ENCODE assay signal across 1 cellular context in the genomic region with DNA sequence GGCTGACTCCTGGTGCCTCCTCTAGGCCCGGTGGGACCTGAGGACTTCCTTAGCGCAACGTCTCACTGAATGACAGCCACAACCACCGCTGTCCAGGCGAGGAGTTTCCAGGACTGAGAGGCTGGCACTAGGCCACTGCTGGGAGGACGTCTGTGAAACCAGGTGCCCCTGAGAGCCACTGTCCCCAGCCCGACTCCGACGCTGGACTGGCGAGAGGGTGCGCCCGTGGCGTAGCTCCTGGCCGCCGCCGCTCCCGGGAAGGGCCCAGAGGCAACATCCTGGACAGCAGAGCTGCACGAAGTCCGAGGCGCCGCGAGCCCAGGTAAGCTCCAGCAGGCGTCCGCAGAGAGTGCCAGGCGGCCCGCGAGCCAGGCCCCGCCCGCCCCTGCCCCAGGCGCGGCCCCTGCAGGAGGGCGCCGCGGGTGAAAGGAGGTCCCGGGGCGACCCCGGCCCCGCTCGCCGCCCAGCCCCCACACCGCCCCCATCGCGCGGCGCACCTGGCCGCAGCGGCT.
TF ChIP-seq lines count a peak whose summit lies in the region.

No MANE protein-coding gene starts in this region.

TF ChIP-seq in K562, 482 proteins besides CTCF, POLR2A, EP300 and RAD21 (continued from another document and continues in another):
- TF ChIP-seq, protein P1, sequence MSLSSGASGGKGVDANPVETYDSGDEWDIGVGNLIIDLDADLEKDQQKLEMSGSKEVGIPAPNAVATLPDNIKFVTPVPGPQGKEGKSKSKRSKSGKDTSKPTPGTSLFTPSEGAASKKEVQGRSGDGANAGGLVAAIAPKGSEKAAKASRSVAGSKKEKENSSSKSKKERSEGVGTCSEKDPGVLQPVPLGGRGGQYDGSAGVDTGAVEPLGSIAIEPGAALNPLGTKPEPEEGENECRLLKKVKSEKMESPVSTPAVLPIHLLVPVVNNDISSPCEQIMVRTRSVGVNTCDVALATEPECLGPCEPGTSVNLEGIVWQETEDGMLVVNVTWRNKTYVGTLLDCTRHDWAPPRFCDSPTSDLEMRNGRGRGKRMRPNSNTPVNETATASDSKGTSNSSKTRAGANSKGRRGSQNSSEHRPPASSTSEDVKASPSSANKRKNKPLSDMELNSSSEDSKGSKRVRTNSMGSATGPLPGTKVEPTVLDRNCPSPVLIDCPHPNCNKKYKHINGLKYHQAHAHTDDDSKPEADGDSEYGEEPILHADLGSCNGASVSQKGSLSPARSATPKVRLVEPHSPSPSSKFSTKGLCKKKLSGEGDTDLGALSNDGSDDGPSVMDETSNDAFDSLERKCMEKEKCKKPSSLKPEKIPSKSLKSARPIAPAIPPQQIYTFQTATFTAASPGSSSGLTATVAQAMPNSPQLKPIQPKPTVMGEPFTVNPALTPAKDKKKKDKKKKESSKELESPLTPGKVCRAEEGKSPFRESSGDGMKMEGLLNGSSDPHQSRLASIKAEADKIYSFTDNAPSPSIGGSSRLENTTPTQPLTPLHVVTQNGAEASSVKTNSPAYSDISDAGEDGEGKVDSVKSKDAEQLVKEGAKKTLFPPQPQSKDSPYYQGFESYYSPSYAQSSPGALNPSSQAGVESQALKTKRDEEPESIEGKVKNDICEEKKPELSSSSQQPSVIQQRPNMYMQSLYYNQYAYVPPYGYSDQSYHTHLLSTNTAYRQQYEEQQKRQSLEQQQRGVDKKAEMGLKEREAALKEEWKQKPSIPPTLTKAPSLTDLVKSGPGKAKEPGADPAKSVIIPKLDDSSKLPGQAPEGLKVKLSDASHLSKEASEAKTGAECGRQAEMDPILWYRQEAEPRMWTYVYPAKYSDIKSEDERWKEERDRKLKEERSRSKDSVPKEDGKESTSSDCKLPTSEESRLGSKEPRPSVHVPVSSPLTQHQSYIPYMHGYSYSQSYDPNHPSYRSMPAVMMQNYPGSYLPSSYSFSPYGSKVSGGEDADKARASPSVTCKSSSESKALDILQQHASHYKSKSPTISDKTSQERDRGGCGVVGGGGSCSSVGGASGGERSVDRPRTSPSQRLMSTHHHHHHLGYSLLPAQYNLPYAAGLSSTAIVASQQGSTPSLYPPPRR (CRISPR knock-in tag; IDR thresholded peaks at IDR 0.05; ENCODE audit: borderline replicate concordance) = no peak
- TF ChIP-seq CCAR2 (IDR thresholded peaks at IDR 0.05; ENCODE audit: low read depth, low read length) (no peak), TEAD1 (CRISPR knock-in tag; IDR thresholded peaks at IDR 0.05) (no peak), HNRNPH1 (optimal IDR thresholded peaks at IDR 0.05; ENCODE audit: low read depth, low read length) (no peak), CBX8 (IDR thresholded peaks at IDR 0.05; ENCODE audit: borderline replicate concordance, extremely low read depth, low read depth, low read length, poor library complexity, severe bottlenecking) (no peak), KDM4B (IDR thresholded peaks at IDR 0.05; ENCODE audit: borderline replicate concordance in 2 of 2, low read depth in 1 of 2) (peak in 1 of 2 experiments; percentile 29; a peak in 1 of 4 replicates), ZNF24 (IDR thresholded peaks at IDR 0.05) (peak; percentile 50), PHB (CRISPR knock-in tag; IDR thresholded peaks at IDR 0.05) (no peak; the same call in none of the 2 replicates), NBN (IDR thresholded peaks at IDR 0.05; ENCODE audit: low read depth) (no peak), RBM15 (IDR thresholded peaks at IDR 0.05; ENCODE audit: insufficient read depth, low read length) (no peak), NCOA1 (IDR thresholded peaks at IDR 0.05; ENCODE audit: low read depth) (no peak), LEF1 (IDR thresholded peaks at IDR 0.05) (no peak), EGR1 (conservative IDR thresholded peaks at IDR 0.05) (no peak), ZNF780A (CRISPR knock-in tag; IDR thresholded peaks at IDR 0.05) (no peak)
- TF ChIP-seq, protein P2, sequence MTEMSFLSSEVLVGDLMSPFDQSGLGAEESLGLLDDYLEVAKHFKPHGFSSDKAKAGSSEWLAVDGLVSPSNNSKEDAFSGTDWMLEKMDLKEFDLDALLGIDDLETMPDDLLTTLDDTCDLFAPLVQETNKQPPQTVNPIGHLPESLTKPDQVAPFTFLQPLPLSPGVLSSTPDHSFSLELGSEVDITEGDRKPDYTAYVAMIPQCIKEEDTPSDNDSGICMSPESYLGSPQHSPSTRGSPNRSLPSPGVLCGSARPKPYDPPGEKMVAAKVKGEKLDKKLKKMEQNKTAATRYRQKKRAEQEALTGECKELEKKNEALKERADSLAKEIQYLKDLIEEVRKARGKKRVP (CRISPR knock-in tag; IDR thresholded peaks at IDR 0.05) = no peak
- TF ChIP-seq, protein P3, sequence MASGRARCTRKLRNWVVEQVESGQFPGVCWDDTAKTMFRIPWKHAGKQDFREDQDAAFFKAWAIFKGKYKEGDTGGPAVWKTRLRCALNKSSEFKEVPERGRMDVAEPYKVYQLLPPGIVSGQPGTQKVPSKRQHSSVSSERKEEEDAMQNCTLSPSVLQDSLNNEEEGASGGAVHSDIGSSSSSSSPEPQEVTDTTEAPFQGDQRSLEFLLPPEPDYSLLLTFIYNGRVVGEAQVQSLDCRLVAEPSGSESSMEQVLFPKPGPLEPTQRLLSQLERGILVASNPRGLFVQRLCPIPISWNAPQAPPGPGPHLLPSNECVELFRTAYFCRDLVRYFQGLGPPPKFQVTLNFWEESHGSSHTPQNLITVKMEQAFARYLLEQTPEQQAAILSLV (tag; IDR thresholded peaks at IDR 0.05) = no peak
- TF ChIP-seq, protein P4, sequence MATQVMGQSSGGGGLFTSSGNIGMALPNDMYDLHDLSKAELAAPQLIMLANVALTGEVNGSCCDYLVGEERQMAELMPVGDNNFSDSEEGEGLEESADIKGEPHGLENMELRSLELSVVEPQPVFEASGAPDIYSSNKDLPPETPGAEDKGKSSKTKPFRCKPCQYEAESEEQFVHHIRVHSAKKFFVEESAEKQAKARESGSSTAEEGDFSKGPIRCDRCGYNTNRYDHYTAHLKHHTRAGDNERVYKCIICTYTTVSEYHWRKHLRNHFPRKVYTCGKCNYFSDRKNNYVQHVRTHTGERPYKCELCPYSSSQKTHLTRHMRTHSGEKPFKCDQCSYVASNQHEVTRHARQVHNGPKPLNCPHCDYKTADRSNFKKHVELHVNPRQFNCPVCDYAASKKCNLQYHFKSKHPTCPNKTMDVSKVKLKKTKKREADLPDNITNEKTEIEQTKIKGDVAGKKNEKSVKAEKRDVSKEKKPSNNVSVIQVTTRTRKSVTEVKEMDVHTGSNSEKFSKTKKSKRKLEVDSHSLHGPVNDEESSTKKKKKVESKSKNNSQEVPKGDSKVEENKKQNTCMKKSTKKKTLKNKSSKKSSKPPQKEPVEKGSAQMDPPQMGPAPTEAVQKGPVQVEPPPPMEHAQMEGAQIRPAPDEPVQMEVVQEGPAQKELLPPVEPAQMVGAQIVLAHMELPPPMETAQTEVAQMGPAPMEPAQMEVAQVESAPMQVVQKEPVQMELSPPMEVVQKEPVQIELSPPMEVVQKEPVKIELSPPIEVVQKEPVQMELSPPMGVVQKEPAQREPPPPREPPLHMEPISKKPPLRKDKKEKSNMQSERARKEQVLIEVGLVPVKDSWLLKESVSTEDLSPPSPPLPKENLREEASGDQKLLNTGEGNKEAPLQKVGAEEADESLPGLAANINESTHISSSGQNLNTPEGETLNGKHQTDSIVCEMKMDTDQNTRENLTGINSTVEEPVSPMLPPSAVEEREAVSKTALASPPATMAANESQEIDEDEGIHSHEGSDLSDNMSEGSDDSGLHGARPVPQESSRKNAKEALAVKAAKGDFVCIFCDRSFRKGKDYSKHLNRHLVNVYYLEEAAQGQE (CRISPR knock-in tag; IDR thresholded peaks at IDR 0.05; ENCODE audit: low read depth) = peak; percentile 77; the same call in 1 of the 2 replicates
- TF ChIP-seq, protein P5, sequence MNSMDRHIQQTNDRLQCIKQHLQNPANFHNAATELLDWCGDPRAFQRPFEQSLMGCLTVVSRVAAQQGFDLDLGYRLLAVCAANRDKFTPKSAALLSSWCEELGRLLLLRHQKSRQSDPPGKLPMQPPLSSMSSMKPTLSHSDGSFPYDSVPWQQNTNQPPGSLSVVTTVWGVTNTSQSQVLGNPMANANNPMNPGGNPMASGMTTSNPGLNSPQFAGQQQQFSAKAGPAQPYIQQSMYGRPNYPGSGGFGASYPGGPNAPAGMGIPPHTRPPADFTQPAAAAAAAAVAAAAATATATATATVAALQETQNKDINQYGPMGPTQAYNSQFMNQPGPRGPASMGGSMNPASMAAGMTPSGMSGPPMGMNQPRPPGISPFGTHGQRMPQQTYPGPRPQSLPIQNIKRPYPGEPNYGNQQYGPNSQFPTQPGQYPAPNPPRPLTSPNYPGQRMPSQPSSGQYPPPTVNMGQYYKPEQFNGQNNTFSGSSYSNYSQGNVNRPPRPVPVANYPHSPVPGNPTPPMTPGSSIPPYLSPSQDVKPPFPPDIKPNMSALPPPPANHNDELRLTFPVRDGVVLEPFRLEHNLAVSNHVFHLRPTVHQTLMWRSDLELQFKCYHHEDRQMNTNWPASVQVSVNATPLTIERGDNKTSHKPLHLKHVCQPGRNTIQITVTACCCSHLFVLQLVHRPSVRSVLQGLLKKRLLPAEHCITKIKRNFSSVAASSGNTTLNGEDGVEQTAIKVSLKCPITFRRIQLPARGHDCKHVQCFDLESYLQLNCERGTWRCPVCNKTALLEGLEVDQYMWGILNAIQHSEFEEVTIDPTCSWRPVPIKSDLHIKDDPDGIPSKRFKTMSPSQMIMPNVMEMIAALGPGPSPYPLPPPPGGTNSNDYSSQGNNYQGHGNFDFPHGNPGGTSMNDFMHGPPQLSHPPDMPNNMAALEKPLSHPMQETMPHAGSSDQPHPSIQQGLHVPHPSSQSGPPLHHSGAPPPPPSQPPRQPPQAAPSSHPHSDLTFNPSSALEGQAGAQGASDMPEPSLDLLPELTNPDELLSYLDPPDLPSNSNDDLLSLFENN (IDR thresholded peaks at IDR 0.05; ENCODE audit: low read depth in 2 of 2, low read length in 2 of 2) = peak in 1 of 2 experiments; percentile 49; a peak in 1 of 4 replicates
- TF ChIP-seq, protein P6, sequence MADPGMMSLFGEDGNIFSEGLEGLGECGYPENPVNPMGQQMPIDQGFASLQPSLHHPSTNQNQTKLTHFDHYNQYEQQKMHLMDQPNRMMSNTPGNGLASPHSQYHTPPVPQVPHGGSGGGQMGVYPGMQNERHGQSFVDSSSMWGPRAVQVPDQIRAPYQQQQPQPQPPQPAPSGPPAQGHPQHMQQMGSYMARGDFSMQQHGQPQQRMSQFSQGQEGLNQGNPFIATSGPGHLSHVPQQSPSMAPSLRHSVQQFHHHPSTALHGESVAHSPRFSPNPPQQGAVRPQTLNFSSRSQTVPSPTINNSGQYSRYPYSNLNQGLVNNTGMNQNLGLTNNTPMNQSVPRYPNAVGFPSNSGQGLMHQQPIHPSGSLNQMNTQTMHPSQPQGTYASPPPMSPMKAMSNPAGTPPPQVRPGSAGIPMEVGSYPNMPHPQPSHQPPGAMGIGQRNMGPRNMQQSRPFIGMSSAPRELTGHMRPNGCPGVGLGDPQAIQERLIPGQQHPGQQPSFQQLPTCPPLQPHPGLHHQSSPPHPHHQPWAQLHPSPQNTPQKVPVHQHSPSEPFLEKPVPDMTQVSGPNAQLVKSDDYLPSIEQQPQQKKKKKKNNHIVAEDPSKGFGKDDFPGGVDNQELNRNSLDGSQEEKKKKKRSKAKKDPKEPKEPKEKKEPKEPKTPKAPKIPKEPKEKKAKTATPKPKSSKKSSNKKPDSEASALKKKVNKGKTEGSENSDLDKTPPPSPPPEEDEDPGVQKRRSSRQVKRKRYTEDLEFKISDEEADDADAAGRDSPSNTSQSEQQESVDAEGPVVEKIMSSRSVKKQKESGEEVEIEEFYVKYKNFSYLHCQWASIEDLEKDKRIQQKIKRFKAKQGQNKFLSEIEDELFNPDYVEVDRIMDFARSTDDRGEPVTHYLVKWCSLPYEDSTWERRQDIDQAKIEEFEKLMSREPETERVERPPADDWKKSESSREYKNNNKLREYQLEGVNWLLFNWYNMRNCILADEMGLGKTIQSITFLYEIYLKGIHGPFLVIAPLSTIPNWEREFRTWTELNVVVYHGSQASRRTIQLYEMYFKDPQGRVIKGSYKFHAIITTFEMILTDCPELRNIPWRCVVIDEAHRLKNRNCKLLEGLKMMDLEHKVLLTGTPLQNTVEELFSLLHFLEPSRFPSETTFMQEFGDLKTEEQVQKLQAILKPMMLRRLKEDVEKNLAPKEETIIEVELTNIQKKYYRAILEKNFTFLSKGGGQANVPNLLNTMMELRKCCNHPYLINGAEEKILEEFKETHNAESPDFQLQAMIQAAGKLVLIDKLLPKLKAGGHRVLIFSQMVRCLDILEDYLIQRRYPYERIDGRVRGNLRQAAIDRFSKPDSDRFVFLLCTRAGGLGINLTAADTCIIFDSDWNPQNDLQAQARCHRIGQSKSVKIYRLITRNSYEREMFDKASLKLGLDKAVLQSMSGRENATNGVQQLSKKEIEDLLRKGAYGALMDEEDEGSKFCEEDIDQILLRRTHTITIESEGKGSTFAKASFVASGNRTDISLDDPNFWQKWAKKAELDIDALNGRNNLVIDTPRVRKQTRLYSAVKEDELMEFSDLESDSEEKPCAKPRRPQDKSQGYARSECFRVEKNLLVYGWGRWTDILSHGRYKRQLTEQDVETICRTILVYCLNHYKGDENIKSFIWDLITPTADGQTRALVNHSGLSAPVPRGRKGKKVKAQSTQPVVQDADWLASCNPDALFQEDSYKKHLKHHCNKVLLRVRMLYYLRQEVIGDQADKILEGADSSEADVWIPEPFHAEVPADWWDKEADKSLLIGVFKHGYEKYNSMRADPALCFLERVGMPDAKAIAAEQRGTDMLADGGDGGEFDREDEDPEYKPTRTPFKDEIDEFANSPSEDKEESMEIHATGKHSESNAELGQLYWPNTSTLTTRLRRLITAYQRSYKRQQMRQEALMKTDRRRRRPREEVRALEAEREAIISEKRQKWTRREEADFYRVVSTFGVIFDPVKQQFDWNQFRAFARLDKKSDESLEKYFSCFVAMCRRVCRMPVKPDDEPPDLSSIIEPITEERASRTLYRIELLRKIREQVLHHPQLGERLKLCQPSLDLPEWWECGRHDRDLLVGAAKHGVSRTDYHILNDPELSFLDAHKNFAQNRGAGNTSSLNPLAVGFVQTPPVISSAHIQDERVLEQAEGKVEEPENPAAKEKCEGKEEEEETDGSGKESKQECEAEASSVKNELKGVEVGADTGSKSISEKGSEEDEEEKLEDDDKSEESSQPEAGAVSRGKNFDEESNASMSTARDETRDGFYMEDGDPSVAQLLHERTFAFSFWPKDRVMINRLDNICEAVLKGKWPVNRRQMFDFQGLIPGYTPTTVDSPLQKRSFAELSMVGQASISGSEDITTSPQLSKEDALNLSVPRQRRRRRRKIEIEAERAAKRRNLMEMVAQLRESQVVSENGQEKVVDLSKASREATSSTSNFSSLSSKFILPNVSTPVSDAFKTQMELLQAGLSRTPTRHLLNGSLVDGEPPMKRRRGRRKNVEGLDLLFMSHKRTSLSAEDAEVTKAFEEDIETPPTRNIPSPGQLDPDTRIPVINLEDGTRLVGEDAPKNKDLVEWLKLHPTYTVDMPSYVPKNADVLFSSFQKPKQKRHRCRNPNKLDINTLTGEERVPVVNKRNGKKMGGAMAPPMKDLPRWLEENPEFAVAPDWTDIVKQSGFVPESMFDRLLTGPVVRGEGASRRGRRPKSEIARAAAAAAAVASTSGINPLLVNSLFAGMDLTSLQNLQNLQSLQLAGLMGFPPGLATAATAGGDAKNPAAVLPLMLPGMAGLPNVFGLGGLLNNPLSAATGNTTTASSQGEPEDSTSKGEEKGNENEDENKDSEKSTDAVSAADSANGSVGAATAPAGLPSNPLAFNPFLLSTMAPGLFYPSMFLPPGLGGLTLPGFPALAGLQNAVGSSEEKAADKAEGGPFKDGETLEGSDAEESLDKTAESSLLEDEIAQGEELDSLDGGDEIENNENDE (IDR thresholded peaks at IDR 0.05; ENCODE audit: low read depth, low read length) = no peak
- TF ChIP-seq, protein P7, sequence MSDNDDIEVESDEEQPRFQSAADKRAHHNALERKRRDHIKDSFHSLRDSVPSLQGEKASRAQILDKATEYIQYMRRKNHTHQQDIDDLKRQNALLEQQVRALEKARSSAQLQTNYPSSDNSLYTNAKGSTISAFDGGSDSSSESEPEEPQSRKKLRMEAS (CRISPR knock-in tag; IDR thresholded peaks at IDR 0.05) = no peak
- TF ChIP-seq, protein P8, sequence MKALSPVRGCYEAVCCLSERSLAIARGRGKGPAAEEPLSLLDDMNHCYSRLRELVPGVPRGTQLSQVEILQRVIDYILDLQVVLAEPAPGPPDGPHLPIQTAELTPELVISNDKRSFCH (CRISPR knock-in tag; IDR thresholded peaks at IDR 0.05) = no peak
- TF ChIP-seq, protein P8 (tag; IDR thresholded peaks at IDR 0.05) = no peak
